ENCODE assay signal across 10 cellular contexts in genomic region chr3:90092994-90093393, GRCh38.
DNase-seq lines count a peak whose midpoint lies in the region; ATAC-seq, FAIRE-seq and TF ChIP-seq lines count a peak whose summit lies in the region.
"Had no signal": no experiment of that assay in that cellular context is flagged by ENCODE, and none has a peak within 500 bp of the region (broad histone marks: within the 10 kb centered on the region; RNA-seq: fewer than 3 reads in every experiment).

No MANE protein-coding gene starts in this region.

- peak; percentile 65 for FAIRE-seq in islet of Langerhans (lab: Jason Lieb, UNC)

- DNase-seq in AG09309 (ENCODE audit: low read depth) (no peak), HCEC 1CT (peak; percentile 32), SK-MEL-5 (ENCODE audit: low read depth, low spot score) (peak; percentile 66), NCI-H1930 (lab: John Stamatoyannopoulos, UW) (no peak), NCI-H2227 treated with DMSO at 0.1 percent for 48 hours (lab: John Stamatoyannopoulos, UW) (no peak)
- DNase-seq in activated T-cell treated with anti-CD3 and anti-CD28 coated beads, Interleukin-2, amount 50 U/mL, for 48 hours = no peak
- DNase-seq: activated B cell treated with CpG ODN at 0.5 μM for 24 hours had no signal

- H3K4me3 ChIP-seq in AG09309 (ENCODE audit: control insufficient read depth, low read depth, low read length) = no peak overlapping the region
- H3K4me3 ChIP-seq: thoracic aorta had no signal

- ATAC-seq in GM18870 (IDR thresholded peaks at IDR 0.05; ENCODE audit: unreplicated experiment) = no peak

- in situ Hi-C loops in SK-MEL-5 (cut with HindIII; ENCODE audit: low pct_unique_long_range_greater_than_20kb, low sequenced_read_pairs) = no loop called here

- peak; percentile 43 for TF ChIP-seq CTCF in AG09309 (IDR thresholded peaks at IDR 0.05; ENCODE audit: control insufficient read depth, insufficient read depth, low read depth, low read length, missing control alignments)

Comparison
In these comparisons a context has a peak if more than half of its experiments do, and no peak if none do; other contexts are left out.
1. DNase-seq: peak in HCEC 1CT (single experiment) and SK-MEL-5 (single experiment); none in AG09309 (single experiment), NCI-H1930 (0 of 2), activated T-cell treated with anti-CD3 and anti-CD28 coated beads, Interleukin-2, amount 50 U/mL, for 48 hours (0 of 2) and NCI-H2227 treated with DMSO at 0.1 percent for 48 hours (single experiment).